In the genomic region with DNA sequence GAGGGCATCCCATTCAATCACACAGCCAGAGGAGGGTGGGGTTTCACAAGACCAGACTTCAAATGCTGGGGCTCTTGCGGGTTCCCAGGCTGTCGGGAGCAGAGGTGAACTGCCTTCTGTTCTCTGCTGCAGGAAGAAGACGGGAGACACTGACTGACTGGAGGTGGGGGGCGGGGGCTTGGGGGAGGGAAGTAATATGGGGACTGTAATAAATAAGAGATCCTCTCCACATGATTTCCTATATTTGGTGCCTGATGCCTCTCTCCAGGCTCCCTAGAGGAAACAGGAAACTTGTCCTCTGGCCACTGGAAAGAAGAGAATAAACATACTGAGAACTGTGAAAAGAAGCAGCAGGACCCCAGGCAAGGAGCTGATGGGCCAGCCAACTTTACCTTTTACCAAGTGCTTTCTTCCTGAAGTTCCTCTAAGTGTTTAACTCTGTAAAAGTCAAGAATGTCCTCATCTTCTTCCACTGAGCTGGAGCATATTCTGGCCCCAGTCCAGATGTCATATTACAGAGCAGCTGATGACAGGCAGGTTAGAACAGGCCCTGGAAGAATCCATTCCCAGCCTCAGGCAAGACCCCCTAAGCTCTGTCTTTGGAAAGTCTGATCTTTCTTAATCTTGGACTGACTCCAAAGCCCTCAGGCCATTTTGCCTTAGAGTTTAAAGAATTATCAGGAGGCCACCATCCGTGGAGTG, we compare ENCODE assay signal across 13 cellular contexts. TPM values are rescaled to one million over a fixed set of nuclear protein-coding genes. Genes with fewer than 3 reads are reported as not detected.
DNase-seq lines count a peak whose midpoint lies in the region; ATAC-seq, FAIRE-seq and TF ChIP-seq lines count a peak whose summit lies in the region.
"Had no signal": no experiment of that assay in that cellular context is flagged by ENCODE, and none has a peak within 500 bp of the region (broad histone marks: within the 10 kb centered on the region; RNA-seq: fewer than 3 reads in every experiment).

No MANE protein-coding gene starts in this region.

- in situ Hi-C loops in HepG2 (cut with HindIII; ENCODE audit: extremely low pct_ligation_motif_present, low pct_unique_long_range_greater_than_20kb), result no loop called here

- TF ChIP-seq EP300 in HepG2 (IDR thresholded peaks at IDR 0.05; ENCODE audit: low read depth in 2 of 2, low read length in 2 of 2) (no peak), HepG2 (CRISPR knock-in tag; IDR thresholded peaks at IDR 0.05; ENCODE audit: borderline replicate concordance) (no peak)

- CTCF ChIA-PET in HepG2 (lab: Yijun Ruan, JAX; ENCODE audit: low intra/inter-chr PET ratio, low total read pairs), result no interaction called here
- CTCF ChIA-PET in PC-9 (lab: Charles Lee), result no interaction called here

- H3K4me2 ChIP-seq in HepG2 (ENCODE audit: low read depth, low read length) (no peak overlapping the region), PC-9 (no peak overlapping the region)

- BruUV-seq in HepG2 (replicated peaks; lab: Mats Ljungman, UMichigan) (no TSS peak), PC-9 (replicated peaks; lab: Mats Ljungman, UMichigan) (no TSS peak)

- H3F3A ChIP-seq in PC-9 (ENCODE audit: insufficient read depth, low read depth), result no peaks in the 10 kb centered on the region

- no peak for TF ChIP-seq POLR2A in right lobe of liver (IDR thresholded peaks at IDR 0.05)
- no peak for TF ChIP-seq POLR2A in HepG2 (IDR thresholded peaks at IDR 0.05; ENCODE audit: insufficient read depth in 1 of 2, low read depth in 2 of 2, low read length in 2 of 2)

- H2AFZ ChIP-seq in HepG2 (ENCODE audit: low read length), result no peak overlapping the region
- no peak overlapping the region for H2AFZ ChIP-seq in PC-9

- H3K9ac ChIP-seq in HepG2 (ENCODE audit: insufficient read depth, low read depth, low read length) (no peak overlapping the region), kidney (ENCODE audit: low read length in 2 of 2) (no peak overlapping the region)

- DNase-seq in right lobe of liver (peak in 1 of 3 donors; percentile 25), HepG2 (ENCODE audit: low spot score) (no peak), kidney (no peak), ureter (ENCODE audit: low spot score) (peak; percentile 51), H7 (no peak), PC-9 (no peak), retina (no peak)
- DNase-seq: dorsolateral prefrontal cortex, HCEC 1CT, IMR-90, occipital lobe had no signal

- H3K4me1 ChIP-seq in right lobe of liver (no peaks in the 10 kb centered on the region), HepG2 (ENCODE audit: insufficient read depth, low read length) (peaks cover under 1% of the 10 kb centered on the region; the same call in 1 of the 2 replicates), kidney (ENCODE audit: control insufficient read depth in 1 of 2, insufficient read depth in 1 of 2, low read depth in 1 of 2, low read length in 2 of 2) (peaks cover under 1 to 3% of the 10 kb centered on the region in 2 donors), PC-9 (replicated peaks; ENCODE audit: insufficient read depth) (0 out of 2 replicates have a peak, but pooled peaks cover 3% of the 10 kb centered on the region)
- H3K4me1 ChIP-seq: gastroesophageal sphincter had no signal

- H3K27ac ChIP-seq in right lobe of liver (peak overlapping the region in 1 of 3 donors; percentile 33), HepG2 (ENCODE audit: extremely low read length, insufficient read depth, low read length) (no peak overlapping the region), VCaP (peak overlapping the region; percentile 22; the same call in 1 of the 2 replicates), kidney (ENCODE audit: low read depth in 2 of 2, low read length in 2 of 2) (peak overlapping the region; percentile 56 to 68), PC-9 (no peak overlapping the region)
- H3K27ac ChIP-seq: dorsolateral prefrontal cortex, gastroesophageal sphincter had no signal

- FAIRE-seq in HepG2 (lab: Jason Lieb, UNC) (no peak), kidney (lab: Jason Lieb, UNC) (no peak)

- H3K27me3 ChIP-seq in right lobe of liver (no peaks in the 10 kb centered on the region), HepG2 (ENCODE audit: control insufficient read depth in 1 of 2, insufficient read depth in 2 of 2, low read length in 2 of 2) (peaks cover 4 to 50% of the 10 kb centered on the region in 2 experiments; a peak in 3 of 5 replicates), H7 (ENCODE audit: control insufficient read depth, insufficient read depth, low read length) (no peaks in the 10 kb centered on the region), PC-9 (ENCODE audit: insufficient read depth, low read depth) (no peaks in the 10 kb centered on the region)

- no peak overlapping the region for H3K4me3 ChIP-seq in right lobe of liver
- H3K4me3 ChIP-seq in HepG2 (replicated peaks in 1 of 3; ENCODE audit: insufficient read depth in 1 of 3, low read depth in 2 of 3, low read length in 3 of 3), result no peak overlapping the region
- H3K4me3 ChIP-seq in kidney (ENCODE audit: low read length in 2 of 2), result peak overlapping the region; percentile 56 to 67
- H3K4me3 ChIP-seq in H7 (ENCODE audit: insufficient read depth, low read depth, low read length), result no peak overlapping the region
- H3K4me3 ChIP-seq in PC-9, result no peak overlapping the region

- TF ChIP-seq CTCF in right lobe of liver (IDR thresholded peaks at IDR 0.05) (no peak), HepG2 (CRISPR knock-in tag; IDR thresholded peaks at IDR 0.05) (no peak), VCaP (conservative IDR thresholded peaks at IDR 0.05) (no peak), kidney (IDR thresholded peaks at IDR 0.05; ENCODE audit: borderline replicate concordance, extremely low read depth, insufficient read depth) (no peak), PC-9 (conservative IDR thresholded peaks at IDR 0.05) (no peak)

- 55% methylated on average over 5 of the region's 5 CpGs for WGBS in right lobe of liver (ENCODE audit: insufficient coverage, low coverage, low lambda C conversion rate, missing lambda C conversion rate)
- under 1% methylated on average over 5 of the region's 5 CpGs for WGBS in HepG2 (ENCODE audit: low lambda C conversion rate)

- no peaks in the 10 kb centered on the region for H4K20me1 ChIP-seq in HepG2 (ENCODE audit: insufficient read depth, low read length)
- H4K20me1 ChIP-seq in PC-9 (ENCODE audit: insufficient read depth), result no peaks in the 10 kb centered on the region

- POLR2A ChIA-PET in HepG2 (lab: Yijun Ruan, JAX), result no interaction called here
- POLR2A ChIA-PET in PC-9 (lab: Charles Lee; ENCODE audit: unreplicated experiment), result no interaction called here

- intact Hi-C loops in right lobe of liver (cut with DNase I) (no loop called here), HepG2 (cut with micrococcal nuclease; ENCODE audit: unreplicated experiment) (no loop called here), kidney (cut with DNase I) (no loop called here), PC-9 (cut with micrococcal nuclease; ENCODE audit: unreplicated experiment) (no loop called here)

- ATAC-seq in right lobe of liver, result peak; percentile 40 to 79 (median 75)
- no peak for ATAC-seq in HepG2
- ATAC-seq: gastroesophageal sphincter had no signal

- no peaks in the 10 kb centered on the region for H3K36me3 ChIP-seq in right lobe of liver
- no peaks in the 10 kb centered on the region for H3K36me3 ChIP-seq in HepG2 (replicated peaks in 1 of 2; ENCODE audit: control insufficient read depth in 1 of 2, insufficient read depth in 2 of 2, low read length in 2 of 2)
- no peaks in the 10 kb centered on the region for H3K36me3 ChIP-seq in kidney (ENCODE audit: control insufficient read depth in 1 of 2, insufficient read depth in 2 of 2, low read length in 2 of 2)
- H3K36me3 ChIP-seq in H7 (replicated peaks; ENCODE audit: control insufficient read depth, insufficient read depth, low read length), result no peaks in the 10 kb centered on the region
- H3K36me3 ChIP-seq in PC-9 (ENCODE audit: low read depth), result no peaks in the 10 kb centered on the region
- H3K36me3 ChIP-seq: gastroesophageal sphincter had no signal

- H3K9me2 ChIP-seq in PC-9 (ENCODE audit: insufficient read depth), result no peaks in the 10 kb centered on the region

- TF ChIP-seq RAD21 in HepG2 (CRISPR knock-in tag; IDR thresholded peaks at IDR 0.05), result no peak

- H3K9me3 ChIP-seq in right lobe of liver (no peaks in the 10 kb centered on the region), HepG2 (ENCODE audit: low read length) (no peaks in the 10 kb centered on the region), kidney (ENCODE audit: control insufficient read depth in 1 of 2, low read length in 2 of 2) (no peaks in the 10 kb centered on the region), PC-9 (ENCODE audit: insufficient read depth, low read depth) (peaks cover 3% of the 10 kb centered on the region; the same call in 1 of the 2 replicates)
- H3K9me3 ChIP-seq: gastroesophageal sphincter had no signal

- H3K79me2 ChIP-seq in HepG2 (ENCODE audit: insufficient read depth, low read length) (no peaks in the 10 kb centered on the region), PC-9 (ENCODE audit: low read depth) (no peaks in the 10 kb centered on the region)

RNA-seq across cellular contexts. Expression of a gene that starts 33.2 kb away (rescaled TPM):
- total RNA-seq in right lobe of liver, result 10 to 100 TPM in 3 of 6 experiments, 1 to 10 TPM in 3; 6.5 to 14.6 (median 10.7) TPM
- total RNA-seq in HepG2 (2016; rRNA removed; fragmentation: Illumina TruSeq; extraction: Trizol), result not detected in 2 replicates
- not detected in 2 replicates for total RNA-seq in HepG2 (2016; cell fraction: cytosol; rRNA removed; fragmentation: Illumina TruSeq; extraction: Trizol; ENCODE audit: low read depth)
- total RNA-seq in HepG2 (2016; cell fraction: insoluble cytoplasmic fraction; rRNA removed; fragmentation: Illumina TruSeq; extraction: Trizol), result not detected in 2 replicates
- not detected in 2 replicates for total RNA-seq in HepG2 (2016; cell fraction: membrane; rRNA removed; fragmentation: Illumina TruSeq; extraction: Trizol)
- not detected in 2 replicates for total RNA-seq in HepG2 (2016; cell fraction: nucleus; rRNA removed; fragmentation: Illumina TruSeq; extraction: Trizol)
- not detected in 2 replicates for polyA plus RNA-seq in HepG2 (2011; rRNA removed)
- not detected in 2 replicates for polyA plus RNA-seq in HepG2 (2011; cell fraction: cytosol; rRNA removed)
- not detected in 2 replicates for polyA plus RNA-seq in HepG2 (2011; cell fraction: nucleus; rRNA removed)
- polyA plus RNA-seq in HepG2 (2012), result not detected in 2 replicates
- polyA plus RNA-seq in HepG2 (2016; cell fraction: cytosol; fragmentation: Illumina TruSeq; extraction: Trizol; ENCODE audit: low read depth), result not detected in 2 replicates
- polyA plus RNA-seq in HepG2 (2016; cell fraction: insoluble cytoplasmic fraction; fragmentation: Illumina TruSeq; extraction: Trizol; ENCODE audit: low read depth), result not detected in 2 replicates
- polyA plus RNA-seq in HepG2 (2016; cell fraction: membrane; fragmentation: Illumina TruSeq; extraction: Trizol; ENCODE audit: low read depth), result not detected in 2 replicates
- not detected in 2 replicates for polyA plus RNA-seq in HepG2 (2016; cell fraction: nucleus; fragmentation: Illumina TruSeq; extraction: Trizol; ENCODE audit: insufficient read depth, low read depth)
- polyA minus RNA-seq in HepG2 (2011; rRNA and poly(A)+ RNA removed; ENCODE audit: low replicate concordance), result not detected in 2 replicates
- not detected in 2 replicates for polyA minus RNA-seq in HepG2 (2011; cell fraction: cytosol; rRNA and poly(A)+ RNA removed)
- polyA minus RNA-seq in HepG2 (2011; cell fraction: nucleus; rRNA and poly(A)+ RNA removed), result not detected in 2 replicates
- total RNA-seq in kidney, result 51.7 TPM
- polyA plus RNA-seq in kidney (ENCODE audit: insufficient read depth, low read depth, low replicate concordance), result 44.1 TPM
- 25.9 TPM for total RNA-seq in ureter
- total RNA-seq in H7 (2014; rRNA removed; shearing (Covaris generic)), result under 0.01 and 1.0 TPM in 2 replicates
- total RNA-seq in PC-9 (2021), result 23.1 and 40.0 TPM in 2 replicates
- total RNA-seq: IMR-90 had no signal
- polyA plus RNA-seq: IMR-90 had no signal

Comparison
In these comparisons a context has a peak if more than half of its experiments do, and no peak if none do; other contexts are left out.
1. H3K27ac ChIP-seq: peak in VCaP (single experiment) and kidney (2 of 2); none in HepG2 (single experiment) and PC-9 (single experiment).
2. H3K4me3 ChIP-seq: peak in kidney (2 of 2); none in right lobe of liver (0 of 3), HepG2 (0 of 3), H7 (single experiment) and PC-9 (single experiment).